27 cellular contexts compared by ENCODE assay signal in genomic region chr2:23485261-23485660, GRCh38.
"Had no signal": no experiment of that assay in that cellular context is flagged by ENCODE, and none has a peak within 500 bp of the region (broad histone marks: within the 10 kb centered on the region; RNA-seq: fewer than 3 reads in every experiment).

No MANE protein-coding gene starts in this region.

- H3K4me3 Mint-ChIP-seq: memory B cell; naive thymus-derived CD4-positive, alpha-beta T cell; natural killer cell treated with Interleukin-12 subunit alpha and Interleukin-12 subunit beta and Interleukin-15 and Interleukin-18, amount 100 ng/mL, for 72 hours; neural crest cell; stimulated activated memory B cell treated with anti-CD40 and anti-IgM and Interleukin-4, amounts not matched to agents 10 μg/mL and 1 μg/mL and 100 μg/mL, for 72 hours; stimulated activated naive CD8-positive, alpha-beta T cell treated with anti-CD3 and anti-CD28 coated beads, Interleukin-15, amount 100 ng/mL, for 72 hours; type B pancreatic cell had no signal

- H2AFZ ChIP-seq: parathyroid adenoma had no signal

- H3K4me3 ChIP-seq: left lung, mucosa of descending colon, right atrium auricular region, right lobe of liver, smooth muscle cell, tibial nerve, vagina had no signal

- H3K27me3 Mint-ChIP-seq: memory B cell, type B pancreatic cell had no signal

- DNase-seq: hippocampal formation; left colon; midbrain; mucosa of descending colon; naive thymus-derived CD4-positive, alpha-beta T cell; occipital lobe; stimulated activated CD4-positive, alpha-beta T cell treated with anti-CD3 and anti-CD28 coated beads, Interleukin-1b, Interleukin-23, amount 100 ng/mL, for 48 hours; stimulated activated CD4-positive, alpha-beta T cell treated with anti-CD3 and anti-CD28 coated beads, Interleukin-2, amount 100 ng/mL, for 48 hours; stimulated activated CD4-positive, alpha-beta T cell treated with anti-CD3 and anti-CD28 coated beads, Interleukin-4, amount 100 ng/mL, for 4 hours; stimulated activated CD8-positive, alpha-beta memory T cell treated with anti-CD3 and anti-CD28 coated beads, Interleukin-4, amount 100 ng/mL, for 48 hours; stimulated activated naive CD4-positive, alpha-beta T cell treated with Interleukin-2 at 50 U/mL for 16 hours; stimulated activated naive CD8-positive, alpha-beta T cell treated with anti-CD3 and anti-CD28 coated beads, Interleukin-15, amount 100 ng/mL, for 72 hours; substantia nigra had no signal

- H3K9ac ChIP-seq: parathyroid adenoma had no signal

- ATAC-seq: left colon; left lung; naive thymus-derived CD4-positive, alpha-beta T cell; right lobe of liver; stimulated activated memory B cell treated with anti-CD40 and anti-IgM and Interleukin-4, amounts not matched to agents 10 μg/mL and 1 μg/mL and 100 μg/mL, for 72 hours; stimulated activated naive CD8-positive, alpha-beta T cell treated with anti-CD3 and anti-CD28 coated beads, Interleukin-15, amount 100 ng/mL, for 72 hours had no signal

- H3K4me1 ChIP-seq: right atrium auricular region, right lobe of liver had no signal

- H3K27ac Mint-ChIP-seq: memory B cell; naive thymus-derived CD4-positive, alpha-beta T cell; natural killer cell treated with Interleukin-12 subunit alpha and Interleukin-12 subunit beta and Interleukin-15 and Interleukin-18, amount 100 ng/mL, for 72 hours; progenitor cell of endocrine pancreas; stimulated activated memory B cell treated with anti-CD40 and anti-IgM and Interleukin-4, amounts not matched to agents 10 μg/mL and 1 μg/mL and 100 μg/mL, for 72 hours; stimulated activated naive CD8-positive, alpha-beta T cell treated with anti-CD3 and anti-CD28 coated beads, Interleukin-15, amount 100 ng/mL, for 72 hours; type B pancreatic cell had no signal

- H3K4me2 ChIP-seq: smooth muscle cell had no signal

- H3K27ac ChIP-seq: left lung, neutrophil, parathyroid adenoma, right atrium auricular region, right lobe of liver, vagina had no signal

- H3K27me3 ChIP-seq: right atrium auricular region, right lobe of liver, tibial nerve, vagina had no signal

- H3K36me3 ChIP-seq: left lung, neutrophil, right atrium auricular region, right lobe of liver, vagina had no signal

- H3K9me3 Mint-ChIP-seq: memory B cell; natural killer cell treated with Interleukin-12 subunit alpha and Interleukin-12 subunit beta and Interleukin-15 and Interleukin-18, amount 100 ng/mL, for 72 hours; neural crest cell; stimulated activated memory B cell treated with anti-CD40 and anti-IgM and Interleukin-4, amounts not matched to agents 10 μg/mL and 1 μg/mL and 100 μg/mL, for 72 hours; stimulated activated naive CD8-positive, alpha-beta T cell treated with anti-CD3 and anti-CD28 coated beads, Interleukin-15, amount 100 ng/mL, for 72 hours had no signal

- H3K36me3 Mint-ChIP-seq: natural killer cell treated with Interleukin-12 subunit alpha and Interleukin-12 subunit beta and Interleukin-15 and Interleukin-18, amount 100 ng/mL, for 72 hours; stimulated activated memory B cell treated with anti-CD40 and anti-IgM and Interleukin-4, amounts not matched to agents 10 μg/mL and 1 μg/mL and 100 μg/mL, for 72 hours had no signal

- H3K9me3 ChIP-seq: left lung, mucosa of descending colon, neutrophil, right atrium auricular region, right lobe of liver, tibial nerve, vagina had no signal
